8 cellular contexts compared by ENCODE assay signal in the genomic region with DNA sequence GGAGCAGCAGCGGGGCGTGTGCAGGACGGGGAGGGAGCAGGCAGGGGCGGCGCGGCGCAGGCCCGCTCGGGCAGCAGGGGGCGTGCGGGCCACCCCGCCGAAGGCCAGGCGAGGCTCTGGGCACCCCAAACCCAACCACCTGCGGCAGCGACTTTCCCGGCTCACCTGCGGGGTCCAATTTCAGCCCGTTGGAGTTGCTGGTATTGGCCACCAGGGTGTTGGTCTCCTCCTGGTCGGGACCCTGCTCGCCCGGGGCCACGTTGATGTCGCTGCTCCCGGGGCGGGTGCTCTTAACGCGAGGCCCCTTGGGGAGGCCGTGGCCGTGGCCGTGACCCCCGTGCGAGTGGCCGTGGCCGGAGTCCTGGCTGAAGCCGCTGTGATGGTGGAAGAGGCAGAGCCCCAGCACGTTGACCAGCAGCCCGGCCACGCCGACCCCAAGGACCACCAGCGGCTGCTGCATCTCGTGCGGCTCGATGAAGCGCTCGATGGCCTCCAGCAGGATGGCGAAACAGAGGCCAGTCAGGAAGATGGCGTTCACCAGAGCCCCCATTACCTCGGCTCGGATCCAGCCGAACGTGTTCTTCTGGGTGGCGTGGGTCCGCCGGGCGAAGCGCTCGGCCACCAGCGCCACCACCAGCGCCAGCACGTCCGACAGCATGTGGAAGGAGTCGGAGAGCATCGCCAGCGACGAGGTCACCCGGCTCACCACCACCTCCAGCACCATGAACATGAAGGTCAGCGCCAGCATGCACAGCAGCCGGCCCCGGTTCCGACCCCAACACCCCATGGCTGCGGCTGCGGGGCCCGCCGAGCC. TPM values are rescaled to one million over a fixed set of nuclear protein-coding genes. Genes with fewer than 3 reads are reported as not detected.
DNase-seq lines count a peak whose midpoint lies in the region; ATAC-seq and TF ChIP-seq lines count a peak whose summit lies in the region.

No MANE protein-coding gene starts in this region.

- H3K27ac ChIP-seq in HL-60 (replicated peaks) (peak overlapping the region; percentile 51), Peyer's patch (peak overlapping the region; percentile 90 to 98 (median 94))

- H3K4me1 Mint-ChIP-seq in Calu3 (ENCODE audit: low read depth, unreplicated experiment) (peaks cover 23% of the 10 kb centered on the region), nephron progenitor cell (peaks cover 43% of the 10 kb centered on the region)
- peaks cover 17% of the 10 kb centered on the region for H3K4me1 Mint-ChIP-seq in activated T-helper 17 cell treated with anti-CD3 and anti-CD28 coated beads, Interleukin-2, amount 50 U/mL, for 72 hours
- H3K4me1 Mint-ChIP-seq in stimulated activated naive CD8-positive, alpha-beta T cell treated with anti-CD3 and anti-CD28 coated beads, Interleukin-15, amount 100 ng/mL, for 72 hours: peaks cover 32% of the 10 kb centered on the region

- peak; percentile 95 for TF ChIP-seq CTCF in Calu3 (IDR thresholded peaks at IDR 0.05; ENCODE audit: unreplicated experiment)
- peak; percentile 63 for TF ChIP-seq CTCF in HL-60 (IDR thresholded peaks at IDR 0.05; ENCODE audit: insufficient read depth, low read length)
- TF ChIP-seq CTCF in Peyer's patch (IDR thresholded peaks at IDR 0.05): peak; percentile 64 to 93 (median 86)
- TF ChIP-seq CTCF in fibroblast of pulmonary artery (IDR thresholded peaks at IDR 0.05; ENCODE audit: low read length, missing control alignments): peak; percentile 28
- peak; percentile 65 for TF ChIP-seq CTCF in nephron progenitor cell (IDR thresholded peaks at IDR 0.05)

- H3K27me3 ChIP-seq in HL-60 (ENCODE audit: insufficient read depth, poor library complexity, severe bottlenecking): no peaks in the 10 kb centered on the region
- no peaks in the 10 kb centered on the region for H3K27me3 ChIP-seq in Peyer's patch

- CTCF ChIA-PET in Calu3 (lab: Charles Lee): interaction anchor here (1.0 to 2.0 kb wide), 7 partner anchors 25 to 76 kb away, joined by 3 to 12 read pairs (median 7); no protein-coding TSS in a partner anchor

- H3K9me3 Mint-ChIP-seq in Calu3 (ENCODE audit: low read depth, unreplicated experiment) (no peaks in the 10 kb centered on the region), nephron progenitor cell (no peaks in the 10 kb centered on the region)
- no peaks in the 10 kb centered on the region for H3K9me3 Mint-ChIP-seq in activated T-helper 17 cell treated with anti-CD3 and anti-CD28 coated beads, Interleukin-2, amount 50 U/mL, for 72 hours
- no peaks in the 10 kb centered on the region for H3K9me3 Mint-ChIP-seq in stimulated activated naive CD8-positive, alpha-beta T cell treated with anti-CD3 and anti-CD28 coated beads, Interleukin-15, amount 100 ng/mL, for 72 hours

- H3K4me3 Mint-ChIP-seq in Calu3 (ENCODE audit: low read depth, unreplicated experiment): peak overlapping the region; percentile 95
- peak overlapping the region; percentile 87 for H3K4me3 Mint-ChIP-seq in activated T-helper 17 cell treated with anti-CD3 and anti-CD28 coated beads, Interleukin-2, amount 50 U/mL, for 72 hours
- H3K4me3 Mint-ChIP-seq in nephron progenitor cell: peak overlapping the region; percentile 92
- peak overlapping the region; percentile 90 to 95 for H3K4me3 Mint-ChIP-seq in stimulated activated naive CD8-positive, alpha-beta T cell treated with anti-CD3 and anti-CD28 coated beads, Interleukin-15, amount 100 ng/mL, for 72 hours

- H3K9me3 ChIP-seq in Peyer's patch: no peaks in the 10 kb centered on the region

- BruUV-seq in Calu3 (replicated peaks; lab: Mats Ljungman, UMichigan): TSS peak; percentile 64

- DNase-seq in Calu3: peak; percentile 94
- DNase-seq in HL-60 (ENCODE audit: low read depth in 1 of 2, low spot score in 1 of 2): peak in 1 of 2 experiments; percentile 60
- peak; percentile 74 to 90 (median 87) for DNase-seq in Peyer's patch
- peak; percentile 63 for DNase-seq in fibroblast of pulmonary artery (ENCODE audit: low read depth)
- peak; percentile 79 for DNase-seq in nephron progenitor cell
- DNase-seq in stimulated activated naive CD8-positive, alpha-beta T cell treated with anti-CD3 and anti-CD28 coated beads, Interleukin-15, amount 100 ng/mL, for 72 hours: peak; percentile 75 to 79

- peak; percentile 39 for ATAC-seq in GM19455 (IDR thresholded peaks at IDR 0.05; ENCODE audit: unreplicated experiment)
- peak; percentile 61 for ATAC-seq in activated T-helper 17 cell treated with anti-CD3 and anti-CD28 coated beads, Interleukin-2, amount 50 U/mL, for 72 hours (replicated peaks)
- ATAC-seq in stimulated activated naive CD8-positive, alpha-beta T cell treated with anti-CD3 and anti-CD28 coated beads, Interleukin-15, amount 100 ng/mL, for 72 hours: peak; percentile 65

- H3K36me3 ChIP-seq in Peyer's patch: peaks cover 0 to 11% (median 0%) of the 10 kb centered on the region in 3 donors

- intact Hi-C loops in Calu3 (cut with micrococcal nuclease; ENCODE audit: unreplicated experiment): loop anchor here (1.0 to 2.0 kb wide), 2 partner anchors 63 to 255 kb away; no protein-coding TSS in a partner anchor

- H3K36me3 Mint-ChIP-seq in Calu3 (ENCODE audit: insufficient read depth, unreplicated experiment): peaks cover 59% of the 10 kb centered on the region
- no peaks in the 10 kb centered on the region for H3K36me3 Mint-ChIP-seq in activated T-helper 17 cell treated with anti-CD3 and anti-CD28 coated beads, Interleukin-2, amount 50 U/mL, for 72 hours (ENCODE audit: low read depth)
- H3K36me3 Mint-ChIP-seq in nephron progenitor cell (ENCODE audit: low read depth): peaks cover 6% of the 10 kb centered on the region

- no peaks in the 10 kb centered on the region for H3K27me3 Mint-ChIP-seq in Calu3 (ENCODE audit: unreplicated experiment)
- H3K27me3 Mint-ChIP-seq in activated T-helper 17 cell treated with anti-CD3 and anti-CD28 coated beads, Interleukin-2, amount 50 U/mL, for 72 hours: no peaks in the 10 kb centered on the region
- H3K27me3 Mint-ChIP-seq in nephron progenitor cell (ENCODE audit: low read depth, poor library complexity): peaks cover 15% of the 10 kb centered on the region
- no peaks in the 10 kb centered on the region for H3K27me3 Mint-ChIP-seq in stimulated activated naive CD8-positive, alpha-beta T cell treated with anti-CD3 and anti-CD28 coated beads, Interleukin-15, amount 100 ng/mL, for 72 hours

- peak overlapping the region; percentile 92 for H3K27ac Mint-ChIP-seq in Calu3 (ENCODE audit: unreplicated experiment)
- H3K27ac Mint-ChIP-seq in activated T-helper 17 cell treated with anti-CD3 and anti-CD28 coated beads, Interleukin-2, amount 50 U/mL, for 72 hours: peak overlapping the region; percentile 41
- no peak overlapping the region for H3K27ac Mint-ChIP-seq in nephron progenitor cell
- peak overlapping the region; percentile 90 to 96 for H3K27ac Mint-ChIP-seq in stimulated activated naive CD8-positive, alpha-beta T cell treated with anti-CD3 and anti-CD28 coated beads, Interleukin-15, amount 100 ng/mL, for 72 hours

- peak overlapping the region; percentile 96 for H3K4me3 ChIP-seq in HL-60 (replicated peaks; ENCODE audit: insufficient read depth, low read length)
- H3K4me3 ChIP-seq in Peyer's patch: peak overlapping the region; percentile 67 to 90 (median 84)
- H3K4me3 ChIP-seq in fibroblast of pulmonary artery (replicated peaks; ENCODE audit: low read depth, low read length): peak overlapping the region; percentile 70

- H3K4me1 ChIP-seq in Peyer's patch: peaks cover 0 to 16% (median 8%) of the 10 kb centered on the region in 4 donors

- TF ChIP-seq POLR2A in Peyer's patch (IDR thresholded peaks at IDR 0.05): peak in 1 of 2 donors; percentile 7

RNA-seq across cellular contexts. Expression of gene SLC30A1, which starts 0.9 kb away (rescaled TPM):
- total RNA-seq in Calu3 (2022): 15.5 and 25.3 TPM in 2 replicates
- 10 to 100 TPM in 3 of 4 donors, 1 to 10 TPM in 1; 5.8 to 44.7 (median 34.9) TPM for total RNA-seq in Peyer's patch
- total RNA-seq in activated T-helper 17 cell treated with anti-CD3 and anti-CD28 coated beads, Interleukin-2, amount 50 U/mL, for 72 hours: under 1 TPM; 0.29 to 0.76 TPM

Comparison
In these comparisons a context has a peak if more than half of its experiments do, and no peak if none do; other contexts are left out.
1. CTCF ChIP-seq: peak in every context shown above with its lines; median percentile 95 in Calu3; 86 in Peyer's patch; 65 in nephron progenitor cell; 63 in HL-60; 28 in fibroblast of pulmonary artery.